9 cellular contexts compared by ENCODE assay signal in genomic region chr2:85308951-85309555, GRCh38. TPM values are rescaled to one million over a fixed set of nuclear protein-coding genes. Genes with fewer than 3 reads are reported as not detected.
A peak's percentile ranks its signal among the peaks of the same experiment; 100 is the strongest.
DNase-seq lines count a peak whose midpoint lies in the region; ATAC-seq and TF ChIP-seq lines count a peak whose summit lies in the region.
"Had no signal": no experiment of that assay in that cellular context is flagged by ENCODE, and none has a peak within 500 bp of the region (broad histone marks: within the 10 kb centered on the region; RNA-seq: fewer than 3 reads in every experiment).

No MANE protein-coding gene starts in this region.

- no peak overlapping the region for H2BK120ac ChIP-seq in trophoblast cell (ENCODE audit: insufficient read depth, low read length, poor library complexity)

- H3K79me1 ChIP-seq in trophoblast cell (ENCODE audit: low read length): no peaks in the 10 kb centered on the region

- TF ChIP-seq CTCF in A673 (conservative IDR thresholded peaks at IDR 0.05; ENCODE audit: low read depth, low read length): no peak

- H3K4me3 ChIP-seq in A673 (ENCODE audit: low read depth, low read length, poor library complexity, severe bottlenecking) (no peak overlapping the region), trophoblast cell (ENCODE audit: low read depth, low read length) (no peak overlapping the region)
- H3K4me3 ChIP-seq: SK-N-MC had no signal

- H3K18ac ChIP-seq in trophoblast cell (ENCODE audit: low read length): no peak overlapping the region

- H3K4me2 ChIP-seq in trophoblast cell (ENCODE audit: low read length): no peak overlapping the region

- H3K79me2 ChIP-seq in trophoblast cell (ENCODE audit: control insufficient read depth, insufficient read depth, low read length, poor library complexity): no peaks in the 10 kb centered on the region

- no TSS peak for BruUV-seq in A673 (replicated peaks; lab: Mats Ljungman, UMichigan)

- ATAC-seq in HG02938 (IDR thresholded peaks at IDR 0.05; ENCODE audit: unreplicated experiment): no peak

- no CpG with 5 or more reads among the region's 14 CpGs for WGBS in trophoblast cell (ENCODE audit: extremely low coverage, insufficient coverage, insufficient read length)

- H3K4ac ChIP-seq in trophoblast cell (ENCODE audit: low read depth, low read length): no peak overlapping the region

- no peak overlapping the region for H4K91ac ChIP-seq in trophoblast cell (ENCODE audit: low read depth, low read length)

- no peak overlapping the region for H3K14ac ChIP-seq in trophoblast cell (ENCODE audit: low read length)

- H3K36me3 ChIP-seq in A673 (ENCODE audit: insufficient read depth, low read length, poor library complexity, severe bottlenecking) (peaks cover 3% of the 10 kb centered on the region), trophoblast cell (ENCODE audit: control insufficient read depth in 1 of 2, insufficient read depth in 2 of 2, low read length in 2 of 2) (peaks cover 32 to 36% of the 10 kb centered on the region in 2 experiments)

- intact Hi-C loops in A673 (cut with micrococcal nuclease; ENCODE audit: unreplicated experiment): no loop called here

- H2BK5ac ChIP-seq in trophoblast cell (ENCODE audit: low read depth, low read length, poor library complexity): no peak overlapping the region

- H3K27ac ChIP-seq in A673 (ENCODE audit: low read depth, low read length, poor library complexity, severe bottlenecking): no peak overlapping the region
- no peak overlapping the region for H3K27ac ChIP-seq in trophoblast cell (ENCODE audit: low read depth, low read length)
- H3K27ac ChIP-seq: SK-N-MC had no signal

- POLR2A ChIA-PET in A673 (lab: Charles Lee; ENCODE audit: low non-redundant PET): interaction anchor here (0.6 kb wide), 1 partner anchor 15 kb away, joined by 3 read pairs; no protein-coding TSS in a partner anchor

- no peaks in the 10 kb centered on the region for H3K27me3 ChIP-seq in A673 (replicated peaks; ENCODE audit: insufficient read depth, low read depth, low read length, poor library complexity)
- H3K27me3 ChIP-seq in trophoblast cell (ENCODE audit: insufficient read depth, low read length): no peaks in the 10 kb centered on the region

- no peak overlapping the region for H2AFZ ChIP-seq in trophoblast cell (ENCODE audit: insufficient read depth, low read length, poor library complexity)

- CTCF ChIA-PET in A673 (lab: Charles Lee): no interaction called here

- H2BK12ac ChIP-seq in trophoblast cell (ENCODE audit: low read length): no peak overlapping the region

- H3K4me1 ChIP-seq in A673 (ENCODE audit: insufficient read depth, low read length, poor library complexity, severe bottlenecking): no peaks in the 10 kb centered on the region
- H3K4me1 ChIP-seq in trophoblast cell (ENCODE audit: control insufficient read depth in 1 of 2, insufficient read depth in 2 of 2, low read length in 2 of 2): peaks cover 3 to 5% of the 10 kb centered on the region in 2 experiments

- H3K9me3 ChIP-seq in A673 (ENCODE audit: low read depth, low read length, poor library complexity, severe bottlenecking): no peaks in the 10 kb centered on the region
- no peaks in the 10 kb centered on the region for H3K9me3 ChIP-seq in trophoblast cell (ENCODE audit: insufficient read depth, low read depth, low read length)

- H3K9ac ChIP-seq in trophoblast cell (ENCODE audit: low read length): no peak overlapping the region

- no peak overlapping the region for H4K8ac ChIP-seq in trophoblast cell (ENCODE audit: low read depth, low read length)

- no peak overlapping the region for H3K23ac ChIP-seq in trophoblast cell (ENCODE audit: low read length)

- no peak overlapping the region for H2AK5ac ChIP-seq in trophoblast cell (ENCODE audit: low read length)

- no peak overlapping the region for H4K12ac ChIP-seq in trophoblast cell (ENCODE audit: low read depth, low read length)

- DNase-seq in NCI-H2171 treated with DMSO at 0.1 percent for 48 hours (lab: John Stamatoyannopoulos, UW) (peak; percentile 45), NCI-H2171 (lab: John Stamatoyannopoulos, UW) (no peak), NCI-H226 (peak; percentile 79), cortex of kidney (lab: John Stamatoyannopoulos, UW) (peak; percentile 47), mucosa of gallbladder (ENCODE audit: low spot score) (peak; percentile 41), A673 (ENCODE audit: low spot score) (no peak), trophoblast cell (no peak)

RNA-seq across cellular contexts. Expression of gene TGOLN2, which starts 18.7 kb away (rescaled TPM):
- 237 TPM for total RNA-seq in mucosa of gallbladder
- 48.8 and 56.0 TPM in 2 replicates for total RNA-seq in A673 (2021)
- polyA plus RNA-seq in trophoblast cell (2013): 45.9 and 46.2 TPM in 2 replicates

RNA-seq across cellular contexts. Expression of gene RETSAT, which starts 45.3 kb away (rescaled TPM):
- total RNA-seq in mucosa of gallbladder: 86.4 TPM
- 28.4 and 30.4 TPM in 2 replicates for total RNA-seq in A673 (2021)
- 19.1 and 20.6 TPM in 2 replicates for polyA plus RNA-seq in trophoblast cell (2013)

RNA-seq across cellular contexts. Expression of gene ELMOD3, which starts 45.5 kb away (rescaled TPM):
- total RNA-seq in mucosa of gallbladder (30.3 TPM), A673 (2021) (13.0 and 16.4 TPM in 2 replicates)
- 8.5 and 9.9 TPM in 2 replicates for polyA plus RNA-seq in trophoblast cell (2013)

Comparison
In these comparisons a context has a peak if more than half of its experiments do, and no peak if none do; other contexts are left out.
1. DNase-seq: peak in NCI-H2171 treated with DMSO at 0.1 percent for 48 hours (single experiment), NCI-H226 (single experiment), cortex of kidney (single experiment) and mucosa of gallbladder (single experiment); none in NCI-H2171 (single experiment), A673 (single experiment) and trophoblast cell (0 of 2).